ENCODE assay signal across 8 cellular contexts in the genomic region with DNA sequence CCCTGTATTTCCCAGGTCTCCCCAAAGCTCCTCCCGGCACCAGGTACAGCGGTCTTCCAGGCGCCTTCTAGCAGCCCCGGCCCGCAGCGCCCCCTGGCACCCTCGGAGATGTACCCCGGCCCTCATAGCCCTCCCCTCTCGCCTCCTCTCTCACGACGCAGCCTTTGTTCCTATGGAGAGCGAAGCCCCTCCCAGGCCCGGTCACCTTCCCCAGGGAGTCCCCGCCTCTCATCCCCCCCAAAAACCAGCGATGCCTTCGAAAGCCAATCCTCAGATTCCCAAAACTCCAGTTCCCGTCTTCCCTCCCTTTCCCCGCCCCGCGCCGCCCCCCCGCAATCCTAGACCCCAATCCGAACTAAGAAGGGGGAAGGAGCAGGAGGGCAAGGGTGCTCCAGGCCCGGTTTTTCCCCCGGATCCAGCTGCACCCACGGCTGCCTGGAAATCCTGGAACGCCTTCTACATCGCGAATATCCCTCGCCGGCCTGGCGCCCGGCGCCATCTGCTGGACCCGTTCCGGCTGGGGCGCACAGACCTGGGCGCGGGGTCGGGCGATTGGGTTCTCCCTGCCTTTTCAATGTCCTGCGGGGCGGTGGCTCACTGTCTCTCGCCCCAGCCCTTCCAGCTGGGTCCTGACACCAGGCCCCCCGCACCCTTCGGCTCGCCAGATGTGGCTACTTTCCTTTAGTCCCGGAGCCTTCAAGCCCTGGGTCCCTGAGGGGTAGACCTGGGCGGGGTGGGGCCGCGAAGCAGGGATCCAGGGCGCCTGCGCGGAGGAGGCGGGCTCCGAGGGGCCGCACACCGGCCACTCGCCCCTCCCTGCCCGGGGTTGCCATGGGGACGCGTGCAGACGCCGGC. TPM values are rescaled to one million over a fixed set of nuclear protein-coding genes. Genes with fewer than 3 reads are reported as not detected.
DNase-seq lines count a peak whose midpoint lies in the region; ATAC-seq and TF ChIP-seq lines count a peak whose summit lies in the region.

A gene with protein sequence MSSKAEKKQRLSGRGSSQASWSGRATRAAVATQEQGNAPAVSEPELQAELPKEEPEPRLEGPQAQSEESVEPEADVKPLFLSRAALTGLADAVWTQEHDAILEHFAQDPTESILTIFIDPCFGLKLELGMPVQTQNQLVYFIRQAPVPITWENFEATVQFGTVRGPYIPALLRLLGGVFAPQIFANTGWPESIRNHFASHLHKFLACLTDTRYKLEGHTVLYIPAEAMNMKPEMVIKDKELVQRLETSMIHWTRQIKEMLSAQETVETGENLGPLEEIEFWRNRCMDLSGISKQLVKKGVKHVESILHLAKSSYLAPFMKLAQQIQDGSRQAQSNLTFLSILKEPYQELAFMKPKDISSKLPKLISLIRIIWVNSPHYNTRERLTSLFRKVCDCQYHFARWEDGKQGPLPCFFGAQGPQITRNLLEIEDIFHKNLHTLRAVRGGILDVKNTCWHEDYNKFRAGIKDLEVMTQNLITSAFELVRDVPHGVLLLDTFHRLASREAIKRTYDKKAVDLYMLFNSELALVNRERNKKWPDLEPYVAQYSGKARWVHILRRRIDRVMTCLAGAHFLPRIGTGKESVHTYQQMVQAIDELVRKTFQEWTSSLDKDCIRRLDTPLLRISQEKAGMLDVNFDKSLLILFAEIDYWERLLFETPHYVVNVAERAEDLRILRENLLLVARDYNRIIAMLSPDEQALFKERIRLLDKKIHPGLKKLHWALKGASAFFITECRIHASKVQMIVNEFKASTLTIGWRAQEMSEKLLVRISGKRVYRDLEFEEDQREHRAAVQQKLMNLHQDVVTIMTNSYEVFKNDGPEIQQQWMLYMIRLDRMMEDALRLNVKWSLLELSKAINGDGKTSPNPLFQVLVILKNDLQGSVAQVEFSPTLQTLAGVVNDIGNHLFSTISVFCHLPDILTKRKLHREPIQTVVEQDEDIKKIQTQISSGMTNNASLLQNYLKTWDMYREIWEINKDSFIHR (N-terminal part only) (plus strand): TSS at position 844 of the 855 bp plus-strand sequence. CDS start 1,991 bp downstream, outside the sequence.

- peak; percentile 45 for TF ChIP-seq RAD21 in SK-N-SH (IDR thresholded peaks at IDR 0.05; ENCODE audit: low read length)

- CTCF ChIA-PET in SK-N-SH (lab: Yijun Ruan, JAX): interaction anchor here (0.6 to 8.2 kb wide), 23 partner anchors 9 to 357 kb away, joined by 3 to 85 read pairs (median 5); a partner anchor contains a TSS

- peak within 1 kb of the TSS; percentile 72 for H3K9ac ChIP-seq in SK-N-SH

- 2% methylated on average over 40 of the region's 64 CpGs for WGBS in SK-N-SH (ENCODE audit: low lambda C conversion rate)

- ATAC-seq in GM19455 (IDR thresholded peaks at IDR 0.05; ENCODE audit: unreplicated experiment): no peak
- no peak for ATAC-seq in HG02970 (IDR thresholded peaks at IDR 0.05; ENCODE audit: low FRiP score, unreplicated experiment)

- peak within 1 kb of the TSS; percentile 94 for H3K4me2 ChIP-seq in SK-N-SH

- H3K9me2 ChIP-seq in SK-N-SH: no peaks in the 10 kb centered on the region

- no peaks in the 10 kb centered on the region for H4K20me1 ChIP-seq in SK-N-SH (ENCODE audit: insufficient read depth)

- peak; percentile 7 to 42; a peak in 1 of 4 replicates for TF ChIP-seq EP300 in SK-N-SH (IDR thresholded peaks at IDR 0.05; ENCODE audit: borderline replicate concordance in 1 of 2, low read depth in 1 of 2, low read length in 1 of 2)

- TF ChIP-seq CTCF in NB4 (IDR thresholded peaks at IDR 0.05; ENCODE audit: low read depth, low read length): peak; percentile 31
- TF ChIP-seq CTCF in SK-N-SH (IDR thresholded peaks at IDR 0.05): peak; percentile 58

- peaks cover 3 to 22% of the 10 kb centered on the region in 2 experiments; a peak in 1 of 4 replicates for H3K4me1 ChIP-seq in SK-N-SH (ENCODE audit: control insufficient read depth in 1 of 2, insufficient read depth in 2 of 2, low read depth in 1 of 2, low read length in 1 of 2)

- POLR2A ChIA-PET in SK-N-SH (lab: Yijun Ruan, JAX): interaction anchor here (1.1 to 2.8 kb wide), 4 partner anchors 12 to 120 kb away, joined by 3 to 38 read pairs (median 6); a partner anchor contains a TSS

- DNase-seq in GM03348 (ENCODE audit: low spot score) (peak; percentile 94), NB4 (ENCODE audit: low read depth) (peak; percentile 52), SK-N-SH (peak; percentile 97), caudate nucleus (lab: John Stamatoyannopoulos, UW) (peak in 57 of 61 donors; percentile 31 to 92 (median 77)), iPS-NIHi11 (ENCODE audit: low spot score) (peak; percentile 96), skeletal muscle cell (ENCODE audit: low read depth) (peak; percentile 59)

- TF ChIP-seq POLR2A in NB4 (IDR thresholded peaks at IDR 0.05; ENCODE audit: extremely low read depth, insufficient read length): no peak

- no peaks in the 10 kb centered on the region for H3K9me3 ChIP-seq in SK-N-SH

- no peak within 1 kb of the TSS for H3K4me3 ChIP-seq in NB4 (ENCODE audit: low read depth, low read length)
- peak within 1 kb of the TSS; percentile 72 to 92 for H3K4me3 ChIP-seq in SK-N-SH (ENCODE audit: low read depth in 2 of 2, low read length in 1 of 2)
- H3K4me3 ChIP-seq in skeletal muscle cell (ENCODE audit: low read depth, low read length): peak within 1 kb of the TSS; percentile 68

- H3K27ac ChIP-seq in SK-N-SH (ENCODE audit: low read depth in 2 of 2, low read length in 1 of 2): peak within 1 kb of the TSS; percentile 61 to 90; a peak in 3 of 4 replicates
- peak within 1 kb of the TSS; percentile 70 for H3K27ac ChIP-seq in caudate nucleus (ENCODE audit: low read depth, low read length)

- peaks cover 10% of the 10 kb centered on the region for H3F3A ChIP-seq in SK-N-SH (replicated peaks; ENCODE audit: insufficient read depth)

- no peaks in the 10 kb centered on the region for H3K79me2 ChIP-seq in SK-N-SH (ENCODE audit: insufficient read depth)

- no peaks in the 10 kb centered on the region for H3K27me3 ChIP-seq in SK-N-SH (ENCODE audit: insufficient read depth)

- H2AFZ ChIP-seq in SK-N-SH (ENCODE audit: low read depth): peak within 1 kb of the TSS; percentile 82

- no peaks in the 10 kb centered on the region for H3K36me3 ChIP-seq in SK-N-SH (replicated peaks in 1 of 2; ENCODE audit: control insufficient read depth in 1 of 2, insufficient read depth in 2 of 2, low read length in 1 of 2)

TF ChIP-seq in SK-N-SH, 30 proteins besides CTCF, POLR2A, EP300 and RAD21 (continues in another document):
- TF ChIP-seq FOXJ3 (CRISPR knock-in tag; IDR thresholded peaks at IDR 0.05) (0 out of 2 replicates have a peak, but pooled peaks have one; percentile 29), CHD2 (IDR thresholded peaks at IDR 0.05; ENCODE audit: low read length, partially characterized antibody) (peak; percentile 65), RFX5 (IDR thresholded peaks at IDR 0.05; ENCODE audit: low read length) (peak; percentile 66), TCF12 (IDR thresholded peaks at IDR 0.05) (peak; percentile 50; the same call in 1 of the 2 replicates), NRF1 (IDR thresholded peaks at IDR 0.05; ENCODE audit: low read depth, low read length) (peak; percentile 77), ELF1 (IDR thresholded peaks at IDR 0.05) (0 out of 2 replicates have a peak, but pooled peaks have one; percentile 38), YY1 (IDR thresholded peaks at IDR 0.05; ENCODE audit: low read depth) (peak; percentile 84), SMC3 (IDR thresholded peaks at IDR 0.05; ENCODE audit: low read depth, low read length) (peak; percentile 27; the same call in 1 of the 2 replicates), POLR2AphosphoS5 (IDR thresholded peaks at IDR 0.05; ENCODE audit: low read depth, low read length) (peak; percentile 64; the same call in 1 of the 2 replicates), TEAD4 (IDR thresholded peaks at IDR 0.05; ENCODE audit: borderline replicate concordance, insufficient read depth) (0 out of 2 replicates have a peak, but pooled peaks have one; percentile 36), FOXM1 (IDR thresholded peaks at IDR 0.05; ENCODE audit: low read depth) (0 out of 2 replicates have a peak, but pooled peaks have one; percentile 27), EZH2phosphoT487 (IDR thresholded peaks at IDR 0.05; ENCODE audit: borderline replicate concordance, low read depth) (no peak), RCOR1 (IDR thresholded peaks at IDR 0.05; ENCODE audit: low read length) (peak; percentile 50), TAF1 (IDR thresholded peaks at IDR 0.05; ENCODE audit: borderline replicate concordance, low read depth, low read length) (no peak; the same call in 1 of the 2 replicates), SIN3A (IDR thresholded peaks at IDR 0.05; ENCODE audit: borderline replicate concordance, low read depth, low read length) (no peak), NFIC (IDR thresholded peaks at IDR 0.05; ENCODE audit: borderline replicate concordance) (peak; percentile 32; the same call in 1 of the 2 replicates), MXI1 (IDR thresholded peaks at IDR 0.05; ENCODE audit: low read depth, low read length) (peak; percentile 53), JUND (IDR thresholded peaks at IDR 0.05) (peak; percentile 98)
- TF ChIP-seq, protein P1, sequence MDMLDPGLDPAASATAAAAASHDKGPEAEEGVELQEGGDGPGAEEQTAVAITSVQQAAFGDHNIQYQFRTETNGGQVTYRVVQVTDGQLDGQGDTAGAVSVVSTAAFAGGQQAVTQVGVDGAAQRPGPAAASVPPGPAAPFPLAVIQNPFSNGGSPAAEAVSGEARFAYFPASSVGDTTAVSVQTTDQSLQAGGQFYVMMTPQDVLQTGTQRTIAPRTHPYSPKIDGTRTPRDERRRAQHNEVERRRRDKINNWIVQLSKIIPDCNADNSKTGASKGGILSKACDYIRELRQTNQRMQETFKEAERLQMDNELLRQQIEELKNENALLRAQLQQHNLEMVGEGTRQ (IDR thresholded peaks at IDR 0.05; ENCODE audit: borderline replicate concordance, low read depth, low read length): no peak
- TF ChIP-seq, protein P2, sequence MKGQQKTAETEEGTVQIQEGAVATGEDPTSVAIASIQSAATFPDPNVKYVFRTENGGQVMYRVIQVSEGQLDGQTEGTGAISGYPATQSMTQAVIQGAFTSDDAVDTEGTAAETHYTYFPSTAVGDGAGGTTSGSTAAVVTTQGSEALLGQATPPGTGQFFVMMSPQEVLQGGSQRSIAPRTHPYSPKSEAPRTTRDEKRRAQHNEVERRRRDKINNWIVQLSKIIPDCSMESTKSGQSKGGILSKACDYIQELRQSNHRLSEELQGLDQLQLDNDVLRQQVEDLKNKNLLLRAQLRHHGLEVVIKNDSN (IDR thresholded peaks at IDR 0.05; ENCODE audit: borderline replicate concordance, low read depth): no peak
- TF ChIP-seq, protein P3, sequence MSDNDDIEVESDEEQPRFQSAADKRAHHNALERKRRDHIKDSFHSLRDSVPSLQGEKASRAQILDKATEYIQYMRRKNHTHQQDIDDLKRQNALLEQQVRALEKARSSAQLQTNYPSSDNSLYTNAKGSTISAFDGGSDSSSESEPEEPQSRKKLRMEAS (IDR thresholded peaks at IDR 0.05; ENCODE audit: low read depth): peak; percentile 48; the same call in 1 of the 2 replicates

RNA-seq across cellular contexts. Expression of the gene that starts here (rescaled TPM):
- polyA plus RNA-seq in SK-N-SH (2012; rRNA removed): 0.13 and 0.18 TPM in 2 replicates
- 0.07 and 0.18 TPM in 2 replicates for polyA plus RNA-seq in SK-N-SH (2012; cell fraction: cytosol; rRNA removed)
- polyA plus RNA-seq in SK-N-SH (2012; cell fraction: nucleus; rRNA removed): 0.56 and 0.81 TPM in 2 replicates

Comparison
In these comparisons a context has a peak if more than half of its experiments do, and no peak if none do; other contexts are left out.
1. Peak in DNase-seq, H3K4me3 ChIP-seq, H3K27ac ChIP-seq, H3K9ac ChIP-seq and H3K4me2 ChIP-seq in SK-N-SH; RNA of the gene not detected or under 1 TPM.